8 cellular contexts compared by ENCODE assay signal in the genomic region with DNA sequence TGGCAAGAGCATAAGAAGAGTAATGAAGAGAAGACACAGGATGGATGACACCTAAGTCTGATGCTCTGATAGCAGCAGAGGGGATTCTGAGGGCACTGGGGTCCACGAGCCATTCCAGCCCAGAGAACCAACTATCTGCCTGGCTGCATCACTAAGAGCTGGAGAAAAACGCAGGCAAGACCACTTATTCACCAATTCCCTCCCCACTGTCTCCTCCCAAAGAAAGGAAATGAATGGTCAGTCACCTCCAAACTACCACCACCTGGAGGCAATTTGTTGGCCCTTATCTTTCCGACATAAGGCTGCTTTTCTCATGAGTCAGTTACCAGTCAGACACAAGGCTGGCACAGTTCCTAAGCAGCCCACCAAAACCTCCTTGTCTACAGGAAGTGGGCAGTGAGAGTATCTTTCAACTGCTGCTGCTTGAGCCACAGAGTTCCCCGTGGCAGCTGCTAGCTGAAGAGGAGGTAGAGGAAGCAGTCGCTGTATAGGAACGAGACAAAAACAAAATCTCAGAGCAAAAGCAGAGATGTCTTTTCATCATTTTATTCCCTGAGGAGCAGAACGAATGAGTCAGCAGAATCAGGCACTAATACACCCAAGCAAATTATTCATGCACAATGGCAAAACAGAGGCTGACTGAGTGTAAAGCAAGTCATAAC.
DNase-seq lines count a peak whose midpoint lies in the region; ATAC-seq and TF ChIP-seq lines count a peak whose summit lies in the region.

No MANE protein-coding gene starts in this region.

- no peaks in the 10 kb centered on the region for H4K20me1 ChIP-seq in OCI-LY7 (ENCODE audit: insufficient read depth, low read length)

- ATAC-seq in GM18858 (IDR thresholded peaks at IDR 0.05; ENCODE audit: unreplicated experiment) (peak; percentile 44), right cardiac atrium (peak in 1 of 2 donors; percentile 10), HG03520 (IDR thresholded peaks at IDR 0.05; ENCODE audit: unreplicated experiment) (no peak)

- BruUV-seq in OCI-LY7 (replicated peaks; lab: Mats Ljungman, UMichigan) = no TSS peak

- no peak overlapping the region for H3K4me3 ChIP-seq in OCI-LY7 (ENCODE audit: low read depth, low read length, poor library complexity, severe bottlenecking)
- H3K4me3 ChIP-seq in right cardiac atrium (ENCODE audit: low read length) = no peak overlapping the region
- H3K4me3 ChIP-seq in lower leg skin (ENCODE audit: low read depth, poor library complexity, severe bottlenecking) = no peak overlapping the region

- H3K4me1 ChIP-seq in OCI-LY7 (ENCODE audit: insufficient read depth, low read length, poor library complexity, severe bottlenecking) (peaks cover 11% of the 10 kb centered on the region), right cardiac atrium (ENCODE audit: control insufficient read depth, insufficient read depth, low read length) (peaks cover 32% of the 10 kb centered on the region)

- no peak overlapping the region for H3K27ac ChIP-seq in OCI-LY7 (ENCODE audit: low read depth, low read length, poor library complexity, severe bottlenecking)
- no peak overlapping the region for H3K27ac ChIP-seq in right cardiac atrium (ENCODE audit: low read length)

- peaks cover 3% of the 10 kb centered on the region; the same call in 1 of the 2 replicates for H3K36me3 ChIP-seq in OCI-LY7 (ENCODE audit: insufficient read depth, low read length)

- TF ChIP-seq POLR2A in lower leg skin (IDR thresholded peaks at IDR 0.05) = no peak

- CTCF ChIA-PET in OCI-LY7 (lab: Charles Lee; ENCODE audit: unreplicated experiment) = no interaction called here

- peak overlapping the region; percentile 40; the same call in 1 of the 2 replicates for H3K4me2 ChIP-seq in OCI-LY7 (ENCODE audit: low read length)

- WGBS in right cardiac atrium = 36% methylated on average over 7 of the region's 7 CpGs
- WGBS in lower leg skin, 2 donors = 28 to 34% methylated on average over 7 of the region's 7 CpGs

- H3K27me3 ChIP-seq in right cardiac atrium (ENCODE audit: control insufficient read depth, insufficient read depth) = no peaks in the 10 kb centered on the region

- DNase-seq in OCI-LY7 (ENCODE audit: low spot score) = peak; percentile 66
- DNase-seq in activated T-helper 1 cell treated with anti-CD3 and anti-CD28 coated beads, Interleukin-2, amount 50 U/mL, for 16 hours (ENCODE audit: low read depth in 1 of 2, low spot score in 1 of 2) = peak; percentile 20 to 35
- DNase-seq in right cardiac atrium = peak in 2 of 3 donors; percentile 32 to 49
- peak; percentile 63 to 64 for DNase-seq in stimulated activated CD8-positive, alpha-beta memory T cell treated with anti-CD3 and anti-CD28 coated beads, Interleukin-15, amount 100 ng/mL, for 48 hours (ENCODE audit: low read depth in 2 of 2)
- no peak for DNase-seq in AML-193 (lab: John Stamatoyannopoulos, UW)
- DNase-seq in lower leg skin (ENCODE audit: low spot score in 2 of 2) = no peak

- no peaks in the 10 kb centered on the region for H3K79me2 ChIP-seq in OCI-LY7 (ENCODE audit: insufficient read depth, low read depth, low read length)

- POLR2A ChIA-PET in OCI-LY7 (lab: Charles Lee) = no interaction called here

- H3K9me2 ChIP-seq in OCI-LY7 (ENCODE audit: insufficient read depth, low read length) = no peaks in the 10 kb centered on the region

- no peaks in the 10 kb centered on the region for H3K9me3 ChIP-seq in OCI-LY7 (ENCODE audit: low read length)
- H3K9me3 ChIP-seq in right cardiac atrium (ENCODE audit: control insufficient read depth, low read length) = no peaks in the 10 kb centered on the region

- TF ChIP-seq CTCF in OCI-LY7 (conservative IDR thresholded peaks at IDR 0.05; ENCODE audit: low read length) = no peak
- no peak for TF ChIP-seq CTCF in lower leg skin (IDR thresholded peaks at IDR 0.05)

- intact Hi-C loops in OCI-LY7 (cut with micrococcal nuclease; ENCODE audit: unreplicated experiment) (no loop called here), right cardiac atrium (cut with DNase I) (no loop called here), lower leg skin (cut with DNase I; ENCODE audit: low total_unique reads) (no loop called here)

- H2AFZ ChIP-seq in OCI-LY7 (ENCODE audit: low read length) = no peak overlapping the region

Comparison
In these comparisons a context has a peak if more than half of its experiments do, and no peak if none do; other contexts are left out.
1. DNase-seq: peak in OCI-LY7 (single experiment), activated T-helper 1 cell treated with anti-CD3 and anti-CD28 coated beads, Interleukin-2, amount 50 U/mL, for 16 hours (2 of 2), right cardiac atrium (2 of 3) and stimulated activated CD8-positive, alpha-beta memory T cell treated with anti-CD3 and anti-CD28 coated beads, Interleukin-15, amount 100 ng/mL, for 48 hours (2 of 2); none in AML-193 (0 of 2) and lower leg skin (0 of 2).